ENCODE assay signal across 1 cellular context in the genomic region with DNA sequence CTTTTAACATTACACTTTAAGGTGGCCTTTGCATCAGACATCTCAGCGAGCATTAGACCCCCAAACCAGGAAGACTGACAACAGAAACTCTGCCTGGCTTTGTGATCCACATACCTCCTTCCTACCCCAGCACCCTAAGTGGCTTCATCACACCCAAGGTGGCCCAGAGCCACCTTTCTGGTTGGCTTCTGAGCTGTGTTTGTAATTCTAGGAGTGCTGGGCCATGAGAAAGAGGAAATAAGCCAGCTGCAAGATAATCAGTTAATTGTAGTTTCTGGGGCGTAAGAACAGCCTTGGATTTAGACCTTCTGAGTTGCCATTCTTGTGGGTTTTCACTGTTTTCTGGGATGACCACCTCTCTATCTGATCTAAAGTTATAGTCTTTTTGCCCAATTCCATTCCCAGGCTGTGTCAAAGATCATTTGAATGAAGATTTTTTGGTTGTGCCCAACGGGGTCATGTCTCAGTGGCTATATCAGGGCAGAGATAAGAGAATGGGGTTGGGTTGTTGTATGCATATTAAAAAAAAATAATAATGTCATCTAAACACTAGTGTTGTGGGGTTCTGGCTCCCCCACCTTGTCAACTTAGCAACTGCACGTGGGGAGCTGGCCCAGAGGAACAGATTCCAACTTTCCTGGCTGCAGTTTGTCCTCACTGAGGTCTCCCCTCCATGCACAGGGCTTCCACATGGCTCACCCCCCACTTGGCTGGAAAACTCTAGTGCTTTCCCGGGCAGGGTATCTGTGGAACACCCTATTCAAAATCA.
TF ChIP-seq lines count a peak whose summit lies in the region.

No MANE protein-coding gene starts in this region.

TF ChIP-seq in GM23338, 12 proteins besides CTCF, POLR2A, EP300 and RAD21 (continued from another document):
- TF ChIP-seq ZNF462 (CRISPR knock-in tag; IDR thresholded peaks at IDR 0.05) = no peak
- TF ChIP-seq EZH2phosphoT487 (IDR thresholded peaks at IDR 0.05; ENCODE audit: unreplicated experiment) = no peak
- no peak for TF ChIP-seq JUNB (IDR thresholded peaks at IDR 0.05; ENCODE audit: unreplicated experiment)
- TF ChIP-seq, protein P1, sequence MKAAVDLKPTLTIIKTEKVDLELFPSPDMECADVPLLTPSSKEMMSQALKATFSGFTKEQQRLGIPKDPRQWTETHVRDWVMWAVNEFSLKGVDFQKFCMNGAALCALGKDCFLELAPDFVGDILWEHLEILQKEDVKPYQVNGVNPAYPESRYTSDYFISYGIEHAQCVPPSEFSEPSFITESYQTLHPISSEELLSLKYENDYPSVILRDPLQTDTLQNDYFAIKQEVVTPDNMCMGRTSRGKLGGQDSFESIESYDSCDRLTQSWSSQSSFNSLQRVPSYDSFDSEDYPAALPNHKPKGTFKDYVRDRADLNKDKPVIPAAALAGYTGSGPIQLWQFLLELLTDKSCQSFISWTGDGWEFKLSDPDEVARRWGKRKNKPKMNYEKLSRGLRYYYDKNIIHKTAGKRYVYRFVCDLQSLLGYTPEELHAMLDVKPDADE (IDR thresholded peaks at IDR 0.05) = no peak
- TF ChIP-seq EZH2 (IDR thresholded peaks at IDR 0.05; ENCODE audit: low read depth, unreplicated experiment) = no peak
- no peak for TF ChIP-seq POLR2AphosphoS5 (IDR thresholded peaks at IDR 0.05; ENCODE audit: low read depth)
- no peak for TF ChIP-seq NANOG (IDR thresholded peaks at IDR 0.05; ENCODE audit: borderline replicate concordance)
- TF ChIP-seq CREB1 (CRISPR knock-in tag; IDR thresholded peaks at IDR 0.05; ENCODE audit: low read depth) = no peak
